Comparison of ENCODE assay signal across 9 cellular contexts in genomic region chr3:84547971-84548970, GRCh38.
A peak's percentile ranks its signal among the peaks of the same experiment; 100 is the strongest.
DNase-seq lines count a peak whose midpoint lies in the region; ATAC-seq and TF ChIP-seq lines count a peak whose summit lies in the region.
"Had no signal": no experiment of that assay in that cellular context is flagged by ENCODE, and none has a peak within 500 bp of the region (broad histone marks: within the 10 kb centered on the region; RNA-seq: fewer than 3 reads in every experiment).

No MANE protein-coding gene starts in this region.

- no peaks in the 10 kb centered on the region for H3K36me3 ChIP-seq in kidney epithelial cell (ENCODE audit: control insufficient read depth, insufficient read depth, low read length)

- DNase-seq in SIG-M5 treated with dmso at 0.1 percent for 504 hours (lab: John Stamatoyannopoulos, UW; ENCODE audit: unreplicated experiment) = peak; percentile 54
- no peak for DNase-seq in SIG-M5 (lab: John Stamatoyannopoulos, UW)
- peak; percentile 36 for DNase-seq in NB4 (ENCODE audit: low read depth)
- peak; percentile 2 for DNase-seq in astrocyte of the cerebellum (ENCODE audit: low read depth)
- DNase-seq in kidney epithelial cell (ENCODE audit: low read depth) = no peak
- DNase-seq in EL = no peak
- DNase-seq: CD4-positive, CD25-positive, alpha-beta regulatory T cell had no signal

- ATAC-seq in HG02870 (IDR thresholded peaks at IDR 0.05; ENCODE audit: unreplicated experiment) (peak; percentile 94), HG02970 (IDR thresholded peaks at IDR 0.05; ENCODE audit: low FRiP score, unreplicated experiment) (no peak)

- in situ Hi-C loops in astrocyte of the cerebellum (cut with HindIII; ENCODE audit: low sequenced_read_pairs) = no loop called here

- TF ChIP-seq CTCF in NB4 (IDR thresholded peaks at IDR 0.05; ENCODE audit: low read depth, low read length) (peak; percentile 36), astrocyte of the cerebellum (IDR thresholded peaks at IDR 0.05; ENCODE audit: low read depth, low read length, missing control alignments) (peak; percentile 48), kidney epithelial cell (IDR thresholded peaks at IDR 0.05; ENCODE audit: insufficient read depth, low read length, poor library complexity, severe bottlenecking) (peak; percentile 39)

- H3K4me3 ChIP-seq in NB4 (ENCODE audit: low read depth, low read length) (no peak overlapping the region), astrocyte of the cerebellum (ENCODE audit: low read depth, low read length) (no peak overlapping the region), kidney epithelial cell (ENCODE audit: low read depth, low read length) (no peak overlapping the region)

- TF ChIP-seq POLR2A in NB4 (IDR thresholded peaks at IDR 0.05; ENCODE audit: extremely low read depth, insufficient read length) = no peak

- no peaks in the 10 kb centered on the region for H3K27me3 ChIP-seq in kidney epithelial cell (ENCODE audit: control insufficient read depth, insufficient read depth, low read length)

Comparison
In these comparisons a context has a peak if more than half of its experiments do, and no peak if none do; other contexts are left out.
1. DNase-seq: peak in SIG-M5 treated with dmso at 0.1 percent for 504 hours (single experiment), NB4 (single experiment) and astrocyte of the cerebellum (single experiment); none in SIG-M5 (single experiment), kidney epithelial cell (single experiment) and EL (single experiment).
2. Peak in every context shown above with its lines, with median percentiles within 50 percentile points of each other: CTCF ChIP-seq.